In the genomic region with DNA sequence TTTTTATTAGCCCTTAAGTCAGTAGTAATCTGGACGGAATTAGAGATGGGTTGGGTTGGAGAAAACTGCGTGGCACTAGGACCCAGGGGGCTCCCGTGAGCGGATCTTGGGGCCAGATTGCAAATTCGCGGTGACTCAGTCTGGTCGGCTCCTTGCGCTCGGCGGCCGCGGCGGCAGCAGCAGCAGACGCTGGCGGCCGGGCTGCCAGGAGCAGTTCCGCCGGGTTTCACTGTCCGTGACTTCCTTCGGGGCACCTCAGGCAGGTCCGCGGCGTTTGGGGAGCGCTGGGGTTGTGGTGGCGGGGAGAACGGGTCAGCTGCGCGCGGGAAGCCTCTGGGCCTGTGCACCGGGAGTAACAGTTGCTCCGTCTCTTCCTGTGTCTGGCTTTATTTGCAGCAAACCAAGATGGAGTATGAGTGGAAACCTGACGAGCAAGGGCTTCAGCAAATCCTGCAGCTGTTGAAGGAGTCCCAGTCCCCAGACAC, we compare ENCODE assay signal across 1 cellular context.
A peak's percentile ranks its signal among the peaks of the same experiment; 100 is the strongest.
TF ChIP-seq lines count a peak whose summit lies in the region.

No MANE protein-coding gene starts in this region.

TF ChIP-seq in K562, 482 proteins besides CTCF, POLR2A, EP300 and RAD21 (continued from another document and continues in another):
- TF ChIP-seq, protein P1, sequence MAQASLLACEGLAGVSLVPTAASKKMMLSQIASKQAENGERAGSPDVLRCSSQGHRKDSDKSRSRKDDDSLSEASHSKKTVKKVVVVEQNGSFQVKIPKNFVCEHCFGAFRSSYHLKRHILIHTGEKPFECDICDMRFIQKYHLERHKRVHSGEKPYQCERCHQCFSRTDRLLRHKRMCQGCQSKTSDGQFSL (CRISPR knock-in tag; IDR thresholded peaks at IDR 0.05): no peak
- TF ChIP-seq, protein P1 (tag; IDR thresholded peaks at IDR 0.05): no peak
- TF ChIP-seq FOXK2 (conservative IDR thresholded peaks at IDR 0.05 in 1 of 2, IDR thresholded peaks at IDR 0.05 in 1 of 2; ENCODE audit: low read depth in 2 of 2) (no peak), NCOA6 (IDR thresholded peaks at IDR 0.05) (no peak), CBX5 (IDR thresholded peaks at IDR 0.05; ENCODE audit: borderline replicate concordance, low read depth) (no peak), FUS (optimal IDR thresholded peaks at IDR 0.05; ENCODE audit: low read depth, low read length) (peak; percentile 20), XRCC4 (IDR thresholded peaks at IDR 0.05; ENCODE audit: extremely low read depth, insufficient read depth, insufficient read length) (no peak), E2F6 (IDR thresholded peaks at IDR 0.05; ENCODE audit: borderline replicate concordance in 1 of 2, extremely low read depth in 1 of 2, insufficient read depth in 1 of 2, insufficient read length in 1 of 2, low read depth in 1 of 2, low read length in 1 of 2, poor library complexity in 1 of 2, severe bottlenecking in 1 of 2) (no peak), DEAF1 (CRISPR knock-in tag; IDR thresholded peaks at IDR 0.05) (no peak), ZNF75A (CRISPR knock-in tag; IDR thresholded peaks at IDR 0.05) (no peak), TRIM24 (IDR thresholded peaks at IDR 0.05) (peak in 1 of 2 experiments; percentile 48; a peak in 1 of 4 replicates), STAT5B (CRISPR knock-in tag; IDR thresholded peaks at IDR 0.05) (no peak), SIX5 (IDR thresholded peaks at IDR 0.05; ENCODE audit: borderline replicate concordance in 1 of 2, insufficient read depth in 1 of 2, low read depth in 1 of 2, low read length in 2 of 2) (no peak), KAT2B (IDR thresholded peaks at IDR 0.05; ENCODE audit: low read depth, low read length) (no peak), CBX3 (IDR thresholded peaks at IDR 0.05; ENCODE audit: borderline replicate concordance in 1 of 2, low read length in 2 of 2) (peak in 1 of 2 experiments; percentile 71; a peak in 1 of 3 replicates), E2F8 (IDR thresholded peaks at IDR 0.05; ENCODE audit: low read depth, partially characterized antibody) (peak; percentile 48), ETV6 (IDR thresholded peaks at IDR 0.05; ENCODE audit: borderline replicate concordance in 1 of 2, low read depth in 2 of 2, low read length in 1 of 2) (peak in 1 of 2 experiments; percentile 12; a peak in 1 of 4 replicates), ETV6 (CRISPR knock-in tag; IDR thresholded peaks at IDR 0.05; ENCODE audit: borderline replicate concordance) (no peak), ZNF174 (CRISPR knock-in tag; IDR thresholded peaks at IDR 0.05) (no peak), ZNF263 (CRISPR knock-in tag; IDR thresholded peaks at IDR 0.05; ENCODE audit: borderline replicate concordance) (0 out of 2 replicates have a peak, but pooled peaks have one; percentile 29), ZNF146 (CRISPR knock-in tag; IDR thresholded peaks at IDR 0.05; ENCODE audit: unreplicated experiment) (no peak), ESRRB (CRISPR knock-in tag; IDR thresholded peaks at IDR 0.05; ENCODE audit: borderline replicate concordance) (no peak), ZNF23 (CRISPR knock-in tag; IDR thresholded peaks at IDR 0.05) (no peak), NFE2 (IDR thresholded peaks at IDR 0.05; ENCODE audit: low read depth) (peak; percentile 67), FOXP1 (CRISPR knock-in tag; IDR thresholded peaks at IDR 0.05) (peak; percentile 51; the same call in 1 of the 2 replicates), KDM2B (CRISPR knock-in tag; IDR thresholded peaks at IDR 0.05) (no peak), ILK (tag; IDR thresholded peaks at IDR 0.05; ENCODE audit: borderline replicate concordance, low read depth) (no peak), FOXO4 (CRISPR knock-in tag; IDR thresholded peaks at IDR 0.05) (no peak), PHB (CRISPR knock-in tag; IDR thresholded peaks at IDR 0.05) (no peak), ZNF518B (CRISPR knock-in tag; IDR thresholded peaks at IDR 0.05) (no peak), ZNF212 (CRISPR knock-in tag; IDR thresholded peaks at IDR 0.05) (no peak), NELFE (IDR thresholded peaks at IDR 0.05; ENCODE audit: insufficient read depth, insufficient read length) (no peak), PHF20 (IDR thresholded peaks at IDR 0.05; ENCODE audit: partially characterized antibody) (peak; percentile 55)
- TF ChIP-seq, protein P2, sequence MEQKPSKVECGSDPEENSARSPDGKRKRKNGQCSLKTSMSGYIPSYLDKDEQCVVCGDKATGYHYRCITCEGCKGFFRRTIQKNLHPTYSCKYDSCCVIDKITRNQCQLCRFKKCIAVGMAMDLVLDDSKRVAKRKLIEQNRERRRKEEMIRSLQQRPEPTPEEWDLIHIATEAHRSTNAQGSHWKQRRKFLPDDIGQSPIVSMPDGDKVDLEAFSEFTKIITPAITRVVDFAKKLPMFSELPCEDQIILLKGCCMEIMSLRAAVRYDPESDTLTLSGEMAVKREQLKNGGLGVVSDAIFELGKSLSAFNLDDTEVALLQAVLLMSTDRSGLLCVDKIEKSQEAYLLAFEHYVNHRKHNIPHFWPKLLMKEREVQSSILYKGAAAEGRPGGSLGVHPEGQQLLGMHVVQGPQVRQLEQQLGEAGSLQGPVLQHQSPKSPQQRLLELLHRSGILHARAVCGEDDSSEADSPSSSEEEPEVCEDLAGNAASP (IDR thresholded peaks at IDR 0.05): no peak
- TF ChIP-seq, protein P3, sequence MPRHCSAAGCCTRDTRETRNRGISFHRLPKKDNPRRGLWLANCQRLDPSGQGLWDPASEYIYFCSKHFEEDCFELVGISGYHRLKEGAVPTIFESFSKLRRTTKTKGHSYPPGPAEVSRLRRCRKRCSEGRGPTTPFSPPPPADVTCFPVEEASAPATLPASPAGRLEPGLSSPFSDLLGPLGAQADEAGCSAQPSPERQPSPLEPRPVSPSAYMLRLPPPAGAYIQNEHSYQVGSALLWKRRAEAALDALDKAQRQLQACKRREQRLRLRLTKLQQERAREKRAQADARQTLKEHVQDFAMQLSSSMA (CRISPR knock-in tag; IDR thresholded peaks at IDR 0.05): no peak
- TF ChIP-seq, protein P4, sequence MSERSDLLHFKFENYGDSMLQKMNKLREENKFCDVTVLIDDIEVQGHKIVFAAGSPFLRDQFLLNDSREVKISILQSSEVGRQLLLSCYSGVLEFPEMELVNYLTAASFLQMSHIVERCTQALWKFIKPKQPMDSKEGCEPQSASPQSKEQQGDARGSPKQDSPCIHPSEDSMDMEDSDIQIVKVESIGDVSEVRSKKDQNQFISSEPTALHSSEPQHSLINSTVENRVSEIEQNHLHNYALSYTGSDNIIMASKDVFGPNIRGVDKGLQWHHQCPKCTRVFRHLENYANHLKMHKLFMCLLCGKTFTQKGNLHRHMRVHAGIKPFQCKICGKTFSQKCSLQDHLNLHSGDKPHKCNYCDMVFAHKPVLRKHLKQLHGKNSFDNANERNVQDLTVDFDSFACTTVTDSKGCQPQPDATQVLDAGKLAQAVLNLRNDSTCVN (CRISPR knock-in tag; IDR thresholded peaks at IDR 0.05): no peak
- TF ChIP-seq, protein P5, sequence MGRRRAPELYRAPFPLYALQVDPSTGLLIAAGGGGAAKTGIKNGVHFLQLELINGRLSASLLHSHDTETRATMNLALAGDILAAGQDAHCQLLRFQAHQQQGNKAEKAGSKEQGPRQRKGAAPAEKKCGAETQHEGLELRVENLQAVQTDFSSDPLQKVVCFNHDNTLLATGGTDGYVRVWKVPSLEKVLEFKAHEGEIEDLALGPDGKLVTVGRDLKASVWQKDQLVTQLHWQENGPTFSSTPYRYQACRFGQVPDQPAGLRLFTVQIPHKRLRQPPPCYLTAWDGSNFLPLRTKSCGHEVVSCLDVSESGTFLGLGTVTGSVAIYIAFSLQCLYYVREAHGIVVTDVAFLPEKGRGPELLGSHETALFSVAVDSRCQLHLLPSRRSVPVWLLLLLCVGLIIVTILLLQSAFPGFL (CRISPR knock-in tag; IDR thresholded peaks at IDR 0.05): no peak
- TF ChIP-seq, protein P6, sequence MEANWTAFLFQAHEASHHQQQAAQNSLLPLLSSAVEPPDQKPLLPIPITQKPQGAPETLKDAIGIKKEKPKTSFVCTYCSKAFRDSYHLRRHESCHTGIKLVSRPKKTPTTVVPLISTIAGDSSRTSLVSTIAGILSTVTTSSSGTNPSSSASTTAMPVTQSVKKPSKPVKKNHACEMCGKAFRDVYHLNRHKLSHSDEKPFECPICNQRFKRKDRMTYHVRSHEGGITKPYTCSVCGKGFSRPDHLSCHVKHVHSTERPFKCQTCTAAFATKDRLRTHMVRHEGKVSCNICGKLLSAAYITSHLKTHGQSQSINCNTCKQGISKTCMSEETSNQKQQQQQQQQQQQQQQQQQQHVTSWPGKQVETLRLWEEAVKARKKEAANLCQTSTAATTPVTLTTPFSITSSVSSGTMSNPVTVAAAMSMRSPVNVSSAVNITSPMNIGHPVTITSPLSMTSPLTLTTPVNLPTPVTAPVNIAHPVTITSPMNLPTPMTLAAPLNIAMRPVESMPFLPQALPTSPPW (CRISPR knock-in tag; IDR thresholded peaks at IDR 0.05): no peak
- TF ChIP-seq, protein P7, sequence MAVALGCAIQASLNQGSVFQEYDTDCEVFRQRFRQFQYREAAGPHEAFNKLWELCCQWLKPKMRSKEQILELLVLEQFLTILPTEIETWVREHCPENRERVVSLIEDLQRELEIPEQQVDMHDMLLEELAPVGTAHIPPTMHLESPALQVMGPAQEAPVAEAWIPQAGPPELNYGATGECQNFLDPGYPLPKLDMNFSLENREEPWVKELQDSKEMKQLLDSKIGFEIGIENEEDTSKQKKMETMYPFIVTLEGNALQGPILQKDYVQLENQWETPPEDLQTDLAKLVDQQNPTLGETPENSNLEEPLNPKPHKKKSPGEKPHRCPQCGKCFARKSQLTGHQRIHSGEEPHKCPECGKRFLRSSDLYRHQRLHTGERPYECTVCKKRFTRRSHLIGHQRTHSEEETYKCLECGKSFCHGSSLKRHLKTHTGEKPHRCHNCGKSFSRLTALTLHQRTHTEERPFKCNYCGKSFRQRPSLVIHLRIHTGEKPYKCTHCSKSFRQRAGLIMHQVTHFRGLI (CRISPR knock-in tag; IDR thresholded peaks at IDR 0.05): no peak
